In genomic region chr11:64290894-64291745, GRCh38 we compare ENCODE assay signal across 10 cellular contexts. TPM values are rescaled to one million over a fixed set of nuclear protein-coding genes. Genes with fewer than 3 reads are reported as not detected.
DNase-seq lines count a peak whose midpoint lies in the region; ATAC-seq and TF ChIP-seq lines count a peak whose summit lies in the region.
"Had no signal": no experiment of that assay in that cellular context is flagged by ENCODE, and none has a peak within 500 bp of the region (broad histone marks: within the 10 kb centered on the region; RNA-seq: fewer than 3 reads in every experiment).

KCNK4 (plus strand) TSS chr11:64291302; CDS start chr11:64293019, 1,717 bp downstream.

- H3K27me3 ChIP-seq in Caco-2 (replicated peaks; ENCODE audit: control insufficient read depth, insufficient read depth, low read length) (peaks cover 2% of the 10 kb centered on the region; the same call in 1 of the 2 replicates), left ventricle myocardium inferior (ENCODE audit: low read depth) (peaks cover 65% of the 10 kb centered on the region), psoas muscle (ENCODE audit: insufficient read depth in 3 of 3, low read length in 2 of 3) (peaks cover 0 to 50% (median 21%) of the 10 kb centered on the region in 3 donors)

- H3K36me3 Mint-ChIP-seq in Caco-2 (ENCODE audit: insufficient read depth, unreplicated experiment), result peaks cover 11% of the 10 kb centered on the region

- H3K36me3 ChIP-seq in Caco-2 (ENCODE audit: control insufficient read depth, insufficient read depth, low read length), result no peaks in the 10 kb centered on the region
- H3K36me3 ChIP-seq in left ventricle myocardium inferior, result no peaks in the 10 kb centered on the region
- H3K36me3 ChIP-seq in psoas muscle (ENCODE audit: insufficient read depth in 1 of 2, low read depth in 1 of 2), result no peaks in the 10 kb centered on the region
- H3K36me3 ChIP-seq: pancreas had no signal

- ATAC-seq in psoas muscle (no peak), HG02798 (IDR thresholded peaks at IDR 0.05; ENCODE audit: poor library complexity, unreplicated experiment) (no peak), GM19035 (IDR thresholded peaks at IDR 0.05; ENCODE audit: unreplicated experiment) (no peak)

- no peaks in the 10 kb centered on the region for H3K9me3 Mint-ChIP-seq in Caco-2 (ENCODE audit: unreplicated experiment)

- 10 to 22% (median 14%) methylated on average over 25 to 51 of the region's 51 CpGs for WGBS in psoas muscle, 3 donors

- H3K4me3 ChIP-seq in Caco-2 (ENCODE audit: low read depth, low read length) (peak within 1 kb of the TSS; percentile 26), left ventricle myocardium inferior (peak within 1 kb of the TSS; percentile 61), psoas muscle (peak within 1 kb of the TSS; percentile 58)

- H3K9me3 ChIP-seq in Caco-2 (no peaks in the 10 kb centered on the region), left ventricle myocardium inferior (replicated peaks) (no peaks in the 10 kb centered on the region), psoas muscle (no peaks in the 10 kb centered on the region)
- H3K9me3 ChIP-seq: pancreas had no signal

- POLR2A ChIA-PET in Caco-2 (lab: Charles Lee), result no interaction called here

- intact Hi-C loops in Caco-2 (cut with micrococcal nuclease; ENCODE audit: unreplicated experiment) (no loop called here), left ventricle myocardium inferior (cut with micrococcal nuclease) (no loop called here), psoas muscle (cut with DNase I) (no loop called here)

- TF ChIP-seq CTCF in Caco-2 (IDR thresholded peaks at IDR 0.05; ENCODE audit: insufficient read depth in 1 of 2, low read depth in 1 of 2, low read length in 1 of 2, severe bottlenecking in 1 of 2, unreplicated experiment in 1 of 2), result no peak
- no peak for TF ChIP-seq CTCF in VCaP (conservative IDR thresholded peaks at IDR 0.05)
- no peak for TF ChIP-seq CTCF in left ventricle myocardium inferior (IDR thresholded peaks at IDR 0.05; ENCODE audit: borderline replicate concordance)
- no peak for TF ChIP-seq CTCF in psoas muscle (IDR thresholded peaks at IDR 0.05)

- H3K4me3 Mint-ChIP-seq in Caco-2 (ENCODE audit: unreplicated experiment), result peak within 1 kb of the TSS; percentile 65

- DNase-seq in Caco-2 (no peak), left ventricle myocardium inferior (no peak), psoas muscle (peak in 1 of 2 donors; percentile 53), GM19240 (ENCODE audit: insufficient read length, low spot score) (no peak), middle frontal gyrus (ENCODE audit: extremely low spot score, low spot score) (no peak)
- DNase-seq: NCI-H82 had no signal

- no TSS peak for BruUV-seq in Caco-2 (replicated peaks; lab: Mats Ljungman, UMichigan)

- CTCF ChIA-PET in Caco-2 (lab: Charles Lee), result interaction anchor here (1.5 kb wide), 1 partner anchor 10 kb away, joined by 4 read pairs; no protein-coding TSS in a partner anchor

- peaks cover 10% of the 10 kb centered on the region for H3K4me1 ChIP-seq in Caco-2
- peaks cover 23% of the 10 kb centered on the region for H3K4me1 ChIP-seq in left ventricle myocardium inferior
- H3K4me1 ChIP-seq in psoas muscle, result peaks cover 21% of the 10 kb centered on the region

- H3K27ac ChIP-seq in VCaP, result peak within 1 kb of the TSS; percentile 36; the same call in 1 of the 2 replicates
- no peak within 1 kb of the TSS for H3K27ac ChIP-seq in left ventricle myocardium inferior (replicated peaks)
- no peak within 1 kb of the TSS for H3K27ac ChIP-seq in psoas muscle
- H3K27ac ChIP-seq: pancreas had no signal

- peaks cover 14% of the 10 kb centered on the region for H3K27me3 Mint-ChIP-seq in Caco-2 (ENCODE audit: insufficient read depth, unreplicated experiment)

- peaks cover 9% of the 10 kb centered on the region for H3K4me1 Mint-ChIP-seq in Caco-2 (ENCODE audit: low read depth, unreplicated experiment)

- no peak within 1 kb of the TSS for H3K27ac Mint-ChIP-seq in Caco-2 (ENCODE audit: unreplicated experiment)

RNA-seq across cellular contexts. Expression of gene KCNK4, which starts in this region (rescaled TPM):
- not detected in 2 replicates for total RNA-seq in Caco-2 (2022)
- not detected for total RNA-seq in left ventricle myocardium inferior
- total RNA-seq in psoas muscle, result not detected
- not detected for polyA plus RNA-seq in psoas muscle
- total RNA-seq: pancreas had no signal
- polyA plus RNA-seq: pancreas had no signal
